In genomic region chr18:48345596-48345995, GRCh38 we compare ENCODE assay signal across 9 cellular contexts.
DNase-seq lines count a peak whose midpoint lies in the region; ATAC-seq and TF ChIP-seq lines count a peak whose summit lies in the region.
"Had no signal": no experiment of that assay in that cellular context is flagged by ENCODE, and none has a peak within 500 bp of the region (broad histone marks: within the 10 kb centered on the region; RNA-seq: fewer than 3 reads in every experiment).

No MANE protein-coding gene starts in this region.

- no peaks in the 10 kb centered on the region for H3F3A ChIP-seq in SK-N-SH (replicated peaks; ENCODE audit: insufficient read depth)

- H2AFZ ChIP-seq in SK-N-SH (ENCODE audit: low read depth) = no peak overlapping the region

- no peaks in the 10 kb centered on the region for H3K79me2 ChIP-seq in SK-N-SH (ENCODE audit: insufficient read depth)

- WGBS in SK-N-SH (ENCODE audit: low lambda C conversion rate) = 89% methylated on average over 1 of the region's 2 CpGs
- 63 to 94% (median 79%) methylated on average over 2 of the region's 2 CpGs for WGBS in heart left ventricle, 4 donors

- no peaks in the 10 kb centered on the region for H4K20me1 ChIP-seq in SK-N-SH (ENCODE audit: insufficient read depth)

- intact Hi-C loops in cardiac septum (cut with DNase I) (no loop called here), Right ventricle myocardium inferior (cut with DNase I) (loop anchor here (2.0 kb wide), 1 partner anchor 309 kb away; no protein-coding TSS in a partner anchor), heart left ventricle (cut with DNase I) (loop anchor here in 6 of 10 donors (5.0 to 10.0 kb wide), 3 partner anchors 308 to 313 kb away; no protein-coding TSS in a partner anchor)

- H3K27me3 Mint-ChIP-seq in activated CD8-positive, alpha-beta T cell treated with anti-CD3 and anti-CD28 coated beads, Interleukin-2, amount 10 ng/mL, durations not matched to agents 7 days and 5 days (ENCODE audit: low read depth) = peaks cover 2% of the 10 kb centered on the region

- H3K27me3 ChIP-seq in SK-N-SH (ENCODE audit: insufficient read depth) (peaks cover 13% of the 10 kb centered on the region), heart left ventricle (no peaks in the 10 kb centered on the region)

- DNase-seq in cardiac septum (ENCODE audit: low spot score) (peak; percentile 74), Right ventricle myocardium inferior (ENCODE audit: missing footprints) (no peak), SK-N-SH (no peak), heart left ventricle (no peak), activated gamma-delta T cell (lab: John Stamatoyannopoulos, UW) (no peak)
- no peak for DNase-seq in activated CD4-positive, CD25-positive, alpha-beta regulatory T cell (lab: John Stamatoyannopoulos, UW)
- DNase-seq in activated CD8-positive, alpha-beta T cell treated with anti-CD3 and anti-CD28 coated beads, Interleukin-2, amount 10 ng/mL, durations not matched to agents 7 days and 5 days = no peak
- DNase-seq: T-helper 17 cell had no signal

- H3K9me3 ChIP-seq in SK-N-SH = no peaks in the 10 kb centered on the region
- H3K9me3 ChIP-seq in heart left ventricle = no peaks in the 10 kb centered on the region

- ATAC-seq in Right ventricle myocardium inferior (no peak), heart left ventricle (peak in 2 of 4 donors; percentile 38 to 51), GM21423 (IDR thresholded peaks at IDR 0.05; ENCODE audit: unreplicated experiment) (no peak)
- no peak for ATAC-seq in activated CD8-positive, alpha-beta T cell treated with anti-CD3 and anti-CD28 coated beads, Interleukin-2, amount 10 ng/mL, durations not matched to agents 7 days and 5 days
- ATAC-seq: T-helper 17 cell had no signal

- TF ChIP-seq EP300 in SK-N-SH (IDR thresholded peaks at IDR 0.05; ENCODE audit: borderline replicate concordance in 1 of 2, low read depth in 1 of 2, low read length in 1 of 2) = no peak

- H3K4me3 ChIP-seq in SK-N-SH (ENCODE audit: low read depth in 2 of 2, low read length in 1 of 2) = no peak overlapping the region
- no peak overlapping the region for H3K4me3 ChIP-seq in heart left ventricle

- H3K36me3 ChIP-seq in SK-N-SH (replicated peaks in 1 of 2; ENCODE audit: control insufficient read depth in 1 of 2, insufficient read depth in 2 of 2, low read length in 1 of 2) = no peaks in the 10 kb centered on the region
- no peaks in the 10 kb centered on the region for H3K36me3 ChIP-seq in heart left ventricle

- no peaks in the 10 kb centered on the region for H3K9me2 ChIP-seq in SK-N-SH

- no peak for TF ChIP-seq POLR2A in heart left ventricle (IDR thresholded peaks at IDR 0.05)

- CTCF ChIA-PET in SK-N-SH (lab: Yijun Ruan, JAX) = interaction anchor here (1.0 to 3.2 kb wide), 4 partner anchors 9 to 205 kb away, joined by 3 to 20 read pairs (median 3); no protein-coding TSS in a partner anchor
- CTCF ChIA-PET in activated CD8-positive, alpha-beta T cell treated with anti-CD3 and anti-CD28 coated beads, Interleukin-2, amount 10 ng/mL, durations not matched to agents 7 days and 5 days (lab: Charles Lee) = no interaction called here

- H3K4me3 Mint-ChIP-seq in activated CD8-positive, alpha-beta T cell treated with anti-CD3 and anti-CD28 coated beads, Interleukin-2, amount 10 ng/mL, durations not matched to agents 7 days and 5 days = no peak overlapping the region
- H3K4me3 Mint-ChIP-seq: T-helper 17 cell had no signal

- POLR2A ChIA-PET in SK-N-SH (lab: Yijun Ruan, JAX) = interaction anchor here (1.2 kb wide), 1 partner anchor 51 kb away, joined by 3 read pairs; no protein-coding TSS in a partner anchor
- POLR2A ChIA-PET in activated CD8-positive, alpha-beta T cell treated with anti-CD3 and anti-CD28 coated beads, Interleukin-2, amount 10 ng/mL, durations not matched to agents 7 days and 5 days (lab: Charles Lee) = interaction anchor here (0.7 kb wide), 1 partner anchor 61 kb away, joined by 3 read pairs; no protein-coding TSS in a partner anchor

- peak; percentile 54 for TF ChIP-seq CTCF in SK-N-SH (IDR thresholded peaks at IDR 0.05)
- peak in 8 of 12 donors; percentile 11 to 40 (median 26) for TF ChIP-seq CTCF in heart left ventricle (IDR thresholded peaks at IDR 0.05)

- no peak overlapping the region for H3K27ac ChIP-seq in SK-N-SH (ENCODE audit: low read depth in 2 of 2, low read length in 1 of 2)
- H3K27ac ChIP-seq in heart left ventricle = no peak overlapping the region

- H3K4me1 ChIP-seq in SK-N-SH (ENCODE audit: control insufficient read depth in 1 of 2, insufficient read depth in 2 of 2, low read depth in 1 of 2, low read length in 1 of 2) (peaks cover 0 to 54% of the 10 kb centered on the region in 2 experiments; a peak in 1 of 4 replicates), heart left ventricle (peaks cover 0 to 13% (median 5%) of the 10 kb centered on the region in 12 donors)

- H3K4me2 ChIP-seq in SK-N-SH = no peak overlapping the region

- no peaks in the 10 kb centered on the region for H3K9me3 Mint-ChIP-seq in activated CD8-positive, alpha-beta T cell treated with anti-CD3 and anti-CD28 coated beads, Interleukin-2, amount 10 ng/mL, durations not matched to agents 7 days and 5 days (ENCODE audit: insufficient read depth)

- no peaks in the 10 kb centered on the region for H3K36me3 Mint-ChIP-seq in activated CD8-positive, alpha-beta T cell treated with anti-CD3 and anti-CD28 coated beads, Interleukin-2, amount 10 ng/mL, durations not matched to agents 7 days and 5 days (ENCODE audit: low read depth)

- no peak overlapping the region for H3K27ac Mint-ChIP-seq in activated CD8-positive, alpha-beta T cell treated with anti-CD3 and anti-CD28 coated beads, Interleukin-2, amount 10 ng/mL, durations not matched to agents 7 days and 5 days
- H3K27ac Mint-ChIP-seq: T-helper 17 cell had no signal

- peaks cover 4% of the 10 kb centered on the region for H3K4me1 Mint-ChIP-seq in activated CD8-positive, alpha-beta T cell treated with anti-CD3 and anti-CD28 coated beads, Interleukin-2, amount 10 ng/mL, durations not matched to agents 7 days and 5 days (ENCODE audit: low read depth)

- no peak overlapping the region for H3K9ac ChIP-seq in SK-N-SH

- peak; percentile 63 for TF ChIP-seq RAD21 in SK-N-SH (IDR thresholded peaks at IDR 0.05; ENCODE audit: low read length)

TF ChIP-seq in SK-N-SH, 30 proteins besides CTCF, POLR2A, EP300 and RAD21:
- TF ChIP-seq NFIC (IDR thresholded peaks at IDR 0.05; ENCODE audit: borderline replicate concordance) (no peak), SMC3 (IDR thresholded peaks at IDR 0.05; ENCODE audit: low read depth, low read length) (peak; percentile 61), POLR2AphosphoS5 (IDR thresholded peaks at IDR 0.05; ENCODE audit: low read depth, low read length) (no peak), GABPA (IDR thresholded peaks at IDR 0.05; ENCODE audit: low read depth) (no peak)
